In genomic region chr14:34462132-34462893, GRCh38 we compare ENCODE assay signal across 1 cellular context.
TF ChIP-seq lines count a peak whose summit lies in the region.

SPTSSA (minus strand) TSS chr14:34462240; CDS start chr14:34462207, 33 bp downstream.

TF ChIP-seq in HepG2, 621 proteins besides CTCF, POLR2A, EP300 and RAD21 (continued from another document and continues in another):
- TF ChIP-seq ZNF280B (CRISPR knock-in tag; IDR thresholded peaks at IDR 0.05; ENCODE audit: borderline replicate concordance): no peak
- peak; percentile 71; the same call in 1 of the 2 replicates for TF ChIP-seq DNMT1 (CRISPR knock-in tag; IDR thresholded peaks at IDR 0.05)
- TF ChIP-seq ETS1 (CRISPR knock-in tag; IDR thresholded peaks at IDR 0.05): peak; percentile 90; the same call in 1 of the 2 replicates
- TF ChIP-seq CREB1 (IDR thresholded peaks at IDR 0.05): peak; percentile 57; the same call in 1 of the 2 replicates
- no peak for TF ChIP-seq CREB1 (CRISPR knock-in tag; IDR thresholded peaks at IDR 0.05)
- TF ChIP-seq KAT7 (CRISPR knock-in tag; IDR thresholded peaks at IDR 0.05; ENCODE audit: borderline replicate concordance): peak; percentile 88; the same call in 1 of the 2 replicates
- peak; percentile 93; the same call in 1 of the 2 replicates for TF ChIP-seq SNAI1 (CRISPR knock-in tag; IDR thresholded peaks at IDR 0.05; ENCODE audit: borderline replicate concordance)
- peak; percentile 68 for TF ChIP-seq BCL3 (CRISPR knock-in tag; IDR thresholded peaks at IDR 0.05)
- TF ChIP-seq ZNF354B (CRISPR knock-in tag; IDR thresholded peaks at IDR 0.05): 0 out of 2 replicates have a peak, but pooled peaks have one; percentile 42
- peak; percentile 93 for TF ChIP-seq ZNF574 (CRISPR knock-in tag; IDR thresholded peaks at IDR 0.05)
- TF ChIP-seq ZNF510 (CRISPR knock-in tag; IDR thresholded peaks at IDR 0.05; ENCODE audit: low read depth): peak; percentile 90
- peak; percentile 90 for TF ChIP-seq TRAFD1 (CRISPR knock-in tag; IDR thresholded peaks at IDR 0.05; ENCODE audit: borderline replicate concordance)
- no peak for TF ChIP-seq ZNF33A (CRISPR knock-in tag; IDR thresholded peaks at IDR 0.05; ENCODE audit: borderline replicate concordance)
- no peak; the same call in 1 of the 2 replicates for TF ChIP-seq KDM1A (CRISPR knock-in tag; IDR thresholded peaks at IDR 0.05)
- TF ChIP-seq MLXIP (CRISPR knock-in tag; IDR thresholded peaks at IDR 0.05; ENCODE audit: borderline replicate concordance): no peak
- no peak for TF ChIP-seq ZNF660 (CRISPR knock-in tag; IDR thresholded peaks at IDR 0.05; ENCODE audit: borderline replicate concordance, low read depth)
- TF ChIP-seq FOXA1 (IDR thresholded peaks at IDR 0.05): no peak
- peak; percentile 49 for TF ChIP-seq FOXA1 (CRISPR knock-in tag; IDR thresholded peaks at IDR 0.05)
- TF ChIP-seq ZNF460 (CRISPR knock-in tag; IDR thresholded peaks at IDR 0.05; ENCODE audit: borderline replicate concordance): no peak
- TF ChIP-seq SRSF9 (IDR thresholded peaks at IDR 0.05; ENCODE audit: borderline replicate concordance, insufficient read depth, low read depth, low read length, poor library complexity, severe bottlenecking): no peak
- TF ChIP-seq DR1 (CRISPR knock-in tag; IDR thresholded peaks at IDR 0.05): no peak; the same call in 1 of the 2 replicates
- no peak for TF ChIP-seq MAFF (IDR thresholded peaks at IDR 0.05; ENCODE audit: low read depth, low read length)
- peak; percentile 98 for TF ChIP-seq ZNF430 (CRISPR knock-in tag; IDR thresholded peaks at IDR 0.05)
- peak; percentile 69 for TF ChIP-seq TEAD3 (CRISPR knock-in tag; optimal IDR thresholded peaks at IDR 0.05; ENCODE audit: borderline replicate concordance)
- peak; percentile 45 for TF ChIP-seq ZBTB49 (CRISPR knock-in tag; IDR thresholded peaks at IDR 0.05; ENCODE audit: borderline replicate concordance)
- TF ChIP-seq ZBTB43 (CRISPR knock-in tag; conservative IDR thresholded peaks at IDR 0.05): peak; percentile 37; the same call in 1 of the 2 replicates
- TF ChIP-seq POLR2AphosphoS5 (IDR thresholded peaks at IDR 0.05; ENCODE audit: low read depth, low read length): peak; percentile 98
- no peak for TF ChIP-seq THAP9 (CRISPR knock-in tag; IDR thresholded peaks at IDR 0.05; ENCODE audit: borderline replicate concordance)
- TF ChIP-seq ZNF136 (CRISPR knock-in tag; IDR thresholded peaks at IDR 0.05; ENCODE audit: low read depth): no peak
- peak; percentile 88 for TF ChIP-seq ZFP41 (CRISPR knock-in tag; IDR thresholded peaks at IDR 0.05; ENCODE audit: borderline replicate concordance)
- no peak; the same call in 1 of the 2 replicates for TF ChIP-seq CERS6 (CRISPR knock-in tag; IDR thresholded peaks at IDR 0.05)
- TF ChIP-seq SOX5 (CRISPR knock-in tag; IDR thresholded peaks at IDR 0.05; ENCODE audit: borderline replicate concordance): peak; percentile 30
- TF ChIP-seq TAF1 (CRISPR knock-in tag; IDR thresholded peaks at IDR 0.05): peak; percentile 98
- TF ChIP-seq KAT2B (IDR thresholded peaks at IDR 0.05; ENCODE audit: borderline replicate concordance, low read depth, low read length): no peak
- peak; percentile 50; the same call in 1 of the 2 replicates for TF ChIP-seq HBP1 (CRISPR knock-in tag; IDR thresholded peaks at IDR 0.05; ENCODE audit: low read depth)
